Comparison of ENCODE assay signal across 8 cellular contexts in genomic region chr22:37674951-37675929, GRCh38. TPM values are rescaled to one million over a fixed set of nuclear protein-coding genes. Genes with fewer than 3 reads are reported as not detected.
A peak's percentile ranks its signal among the peaks of the same experiment; 100 is the strongest.
DNase-seq lines count a peak whose midpoint lies in the region; ATAC-seq and TF ChIP-seq lines count a peak whose summit lies in the region.

Gene LGALS1, plus strand, starts transcription at chr22:37675636. Its CDS starts 67 bp downstream, at chr22:37675703.

- peak; percentile 53 for ATAC-seq in HG02571 (IDR thresholded peaks at IDR 0.05; ENCODE audit: unreplicated experiment)
- ATAC-seq in GM19328 (IDR thresholded peaks at IDR 0.05; ENCODE audit: unreplicated experiment): no peak

- peak within 1 kb of the TSS; percentile 57 for H3K4me3 ChIP-seq in GM08714 (ENCODE audit: low read length)
- peak within 1 kb of the TSS; percentile 73 for H3K4me3 ChIP-seq in duodenal mucosa (ENCODE audit: low read depth in 1 of 2, low read length in 2 of 2)
- H3K4me3 ChIP-seq in liver (ENCODE audit: low read depth in 1 of 3, low read length in 3 of 3): peak within 1 kb of the TSS in 2 of 3 donors; percentile 48 to 60

- no peaks in the 10 kb centered on the region for H3K27me3 ChIP-seq in duodenal mucosa (ENCODE audit: control insufficient read depth in 1 of 2, insufficient read depth in 2 of 2, low read length in 2 of 2)
- H3K27me3 ChIP-seq in liver (ENCODE audit: control insufficient read depth in 4 of 4, insufficient read depth in 4 of 4, low read length in 3 of 4): no peaks in the 10 kb centered on the region

- H3K9me3 ChIP-seq in duodenal mucosa (ENCODE audit: control insufficient read depth in 1 of 2, low read length in 2 of 2) (no peaks in the 10 kb centered on the region), liver (ENCODE audit: control insufficient read depth in 4 of 4, low read length in 3 of 4) (no peaks in the 10 kb centered on the region)

- 14% methylated on average over 34 of the region's 34 CpGs for WGBS in liver

- no peak for TF ChIP-seq CTCF in liver (IDR thresholded peaks at IDR 0.05; ENCODE audit: low read depth, low read length, missing input control)

- peak within 1 kb of the TSS; percentile 89 for H3K27ac ChIP-seq in duodenal mucosa (ENCODE audit: low read depth, low read length)
- peak within 1 kb of the TSS; percentile 88 for H3K27ac ChIP-seq in liver (ENCODE audit: low read depth in 1 of 2, low read length in 2 of 2)

- DNase-seq in NCI-H345 (lab: John Stamatoyannopoulos, UW): peak; percentile 65
- peak; percentile 79 for DNase-seq in activated CD4-positive, alpha-beta T cell treated with anti-CD3 and anti-CD28 coated beads for 48 hours
- DNase-seq in stimulated activated CD4-positive, alpha-beta T cell treated with anti-CD3 and anti-CD28 coated beads, Interleukin-4, amount 100 ng/mL, for 48 hours (ENCODE audit: low read depth in 2 of 2): peak; percentile 55 to 75

- H3K4me1 ChIP-seq in duodenal mucosa (ENCODE audit: control insufficient read depth in 1 of 2, insufficient read depth in 2 of 2, low read length in 2 of 2) (peaks cover 27 to 38% of the 10 kb centered on the region in 2 donors), liver (ENCODE audit: control insufficient read depth in 4 of 4, insufficient read depth in 4 of 4, low read length in 3 of 4) (peaks cover 10 to 31% (median 23%) of the 10 kb centered on the region in 4 donors)

- no peaks in the 10 kb centered on the region for H3K36me3 ChIP-seq in duodenal mucosa (ENCODE audit: control insufficient read depth in 1 of 2, insufficient read depth in 2 of 2, low read length in 2 of 2)
- H3K36me3 ChIP-seq in liver (ENCODE audit: control insufficient read depth in 4 of 4, insufficient read depth in 3 of 4, low read depth in 1 of 4, low read length in 3 of 4): no peaks in the 10 kb centered on the region

- peak in 1 of 2 donors; percentile 56 for TF ChIP-seq RAD21 in liver (IDR thresholded peaks at IDR 0.05)

- H3K9ac ChIP-seq in duodenal mucosa (ENCODE audit: low read depth in 1 of 2, low read length in 2 of 2): peak within 1 kb of the TSS; percentile 72 to 74
- H3K9ac ChIP-seq in liver (ENCODE audit: low read depth in 1 of 2, low read length in 2 of 2): peak within 1 kb of the TSS in 1 of 2 donors; percentile 58

TF ChIP-seq in liver, 16 proteins besides CTCF, POLR2A, EP300 and RAD21:
- TF ChIP-seq HNF4A (conservative IDR thresholded peaks at IDR 0.05) (peak; percentile 11 to 15), NR2F2 (IDR thresholded peaks at IDR 0.05) (peak; percentile 82), HNF4G (IDR thresholded peaks at IDR 0.05) (no peak), TAF1 (conservative IDR thresholded peaks at IDR 0.05) (no peak), FOXA2 (IDR thresholded peaks at IDR 0.05) (no peak), SP1 (IDR thresholded peaks at IDR 0.05) (no peak), YY1 (IDR thresholded peaks at IDR 0.05) (no peak), ZBTB33 (IDR thresholded peaks at IDR 0.05) (no peak), FOXA1 (IDR thresholded peaks at IDR 0.05) (no peak), JUND (IDR thresholded peaks at IDR 0.05) (peak in 1 of 2 donors; percentile 9), REST (IDR thresholded peaks at IDR 0.05) (no peak), GABPA (IDR thresholded peaks at IDR 0.05 in 1 of 2, conservative IDR thresholded peaks at IDR 0.05 in 1 of 2) (no peak), EGR1 (IDR thresholded peaks at IDR 0.05; ENCODE audit: low read depth in 2 of 2) (no peak), RXRA (IDR thresholded peaks at IDR 0.05) (no peak)
- TF ChIP-seq, protein P1, sequence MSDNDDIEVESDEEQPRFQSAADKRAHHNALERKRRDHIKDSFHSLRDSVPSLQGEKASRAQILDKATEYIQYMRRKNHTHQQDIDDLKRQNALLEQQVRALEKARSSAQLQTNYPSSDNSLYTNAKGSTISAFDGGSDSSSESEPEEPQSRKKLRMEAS (IDR thresholded peaks at IDR 0.05): no peak
- TF ChIP-seq, protein P2, sequence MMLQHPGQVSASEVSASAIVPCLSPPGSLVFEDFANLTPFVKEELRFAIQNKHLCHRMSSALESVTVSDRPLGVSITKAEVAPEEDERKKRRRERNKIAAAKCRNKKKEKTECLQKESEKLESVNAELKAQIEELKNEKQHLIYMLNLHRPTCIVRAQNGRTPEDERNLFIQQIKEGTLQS (IDR thresholded peaks at IDR 0.05): no peak

RNA-seq across cellular contexts. Expression of gene LGALS1, which starts in this region (rescaled TPM):
- 10 to 100 TPM; 35.6 to 74.9 TPM for total RNA-seq in liver
- polyA plus RNA-seq in liver: 100 to 1,000 TPM; 108 to 138 TPM
